Comparison of ENCODE assay signal across 8 cellular contexts in genomic region chr16:87780385-87780989, GRCh38. TPM values are rescaled to one million over a fixed set of nuclear protein-coding genes. Genes with fewer than 3 reads are reported as not detected.
DNase-seq lines count a peak whose midpoint lies in the region; ATAC-seq, FAIRE-seq and TF ChIP-seq lines count a peak whose summit lies in the region.

No MANE protein-coding gene starts in this region.

- H3K4me1 ChIP-seq in BLaER1 (peaks cover 92% of the 10 kb centered on the region), GM23248 (ENCODE audit: insufficient read depth) (peaks cover 28% of the 10 kb centered on the region), mesodermal cell (ENCODE audit: control insufficient read depth, insufficient read depth, low read length, poor library complexity, severe bottlenecking) (peaks cover 21% of the 10 kb centered on the region)

- H3K9me2 ChIP-seq in GM23248 (ENCODE audit: insufficient read depth), result no peaks in the 10 kb centered on the region

- H4K20me1 ChIP-seq in BLaER1, result no peaks in the 10 kb centered on the region
- no peaks in the 10 kb centered on the region for H4K20me1 ChIP-seq in GM23248 (ENCODE audit: insufficient read depth)

- H3K36me3 ChIP-seq in BLaER1 (no peaks in the 10 kb centered on the region), GM23248 (ENCODE audit: low read depth) (no peaks in the 10 kb centered on the region), mesodermal cell (ENCODE audit: control insufficient read depth, insufficient read depth, low read length) (no peaks in the 10 kb centered on the region)

- H3K27me3 ChIP-seq in BLaER1 (no peaks in the 10 kb centered on the region), GM23248 (replicated peaks; ENCODE audit: insufficient read depth) (no peaks in the 10 kb centered on the region)

- DNase-seq in GM23248 (peak; percentile 25), RCC 7860 (ENCODE audit: low spot score) (peak; percentile 64), glutamatergic neuron (no peak)

- ATAC-seq in GM21619 (IDR thresholded peaks at IDR 0.05; ENCODE audit: unreplicated experiment) (no peak), HG02798 (IDR thresholded peaks at IDR 0.05; ENCODE audit: poor library complexity, unreplicated experiment) (no peak)

- no peak for TF ChIP-seq CTCF in glutamatergic neuron (IDR thresholded peaks at IDR 0.05; ENCODE audit: partially characterized antibody, unreplicated experiment)

- FAIRE-seq in RCC 7860 (lab: Jason Lieb, UNC), result no peak

- H3K27me3 Mint-ChIP-seq in activated naive CD4-positive, alpha-beta T cell treated with anti-CD3 and anti-CD28 coated beads, Interleukin-2, amount 50 U/mL, for 24 hours, result no peaks in the 10 kb centered on the region
- H3K27me3 Mint-ChIP-seq in glutamatergic neuron (ENCODE audit: unreplicated experiment), result peaks cover 5% of the 10 kb centered on the region

- H3K4me1 Mint-ChIP-seq in activated naive CD4-positive, alpha-beta T cell treated with anti-CD3 and anti-CD28 coated beads, Interleukin-2, amount 50 U/mL, for 24 hours, result peaks cover 43% of the 10 kb centered on the region
- peaks cover 9% of the 10 kb centered on the region for H3K4me1 Mint-ChIP-seq in glutamatergic neuron (ENCODE audit: low read depth, unreplicated experiment)

- H3K9me3 Mint-ChIP-seq in activated naive CD4-positive, alpha-beta T cell treated with anti-CD3 and anti-CD28 coated beads, Interleukin-2, amount 50 U/mL, for 24 hours, result no peaks in the 10 kb centered on the region
- H3K9me3 Mint-ChIP-seq in glutamatergic neuron (ENCODE audit: unreplicated experiment), result peaks cover 7% of the 10 kb centered on the region

- H3K9ac ChIP-seq in BLaER1, result peak overlapping the region; percentile 94
- H3K9ac ChIP-seq in GM23248, result no peak overlapping the region

- peak overlapping the region; percentile 100 for H3K27ac ChIP-seq in BLaER1
- H3K27ac ChIP-seq in GM23248, result no peak overlapping the region
- peak overlapping the region; percentile 49 for H3K27ac ChIP-seq in mesodermal cell (ENCODE audit: low read depth, low read length, severe bottlenecking)

- WGBS in GM23248 (ENCODE audit: low coverage in 1 of 2, low lambda C conversion rate in 2 of 2, missing lambda C conversion rate in 2 of 2), 2 experiments, result 80 to 87% methylated on average over 9 to 10 of the region's 10 CpGs
- WGBS in mesodermal cell (ENCODE audit: insufficient coverage in 2 of 2), 2 experiments, result 90 to 91% methylated on average over 8 to 9 of the region's 10 CpGs

- no peaks in the 10 kb centered on the region for H3K9me3 ChIP-seq in BLaER1
- H3K9me3 ChIP-seq in GM23248 (ENCODE audit: low read depth), result no peaks in the 10 kb centered on the region
- no peaks in the 10 kb centered on the region for H3K9me3 ChIP-seq in mesodermal cell (ENCODE audit: control insufficient read depth, low read length)

- H3K4me2 ChIP-seq in BLaER1 (peak overlapping the region; percentile 97), GM23248 (ENCODE audit: unreplicated experiment) (no peak overlapping the region)

- peaks cover 8% of the 10 kb centered on the region; the same call in 1 of the 2 replicates for H3F3A ChIP-seq in GM23248 (ENCODE audit: insufficient read depth)

- H3K4me3 Mint-ChIP-seq in activated naive CD4-positive, alpha-beta T cell treated with anti-CD3 and anti-CD28 coated beads, Interleukin-2, amount 50 U/mL, for 24 hours, result peak overlapping the region; percentile 77
- no peak overlapping the region for H3K4me3 Mint-ChIP-seq in glutamatergic neuron (ENCODE audit: unreplicated experiment)

- peak overlapping the region; percentile 91 for H3K27ac Mint-ChIP-seq in activated naive CD4-positive, alpha-beta T cell treated with anti-CD3 and anti-CD28 coated beads, Interleukin-2, amount 50 U/mL, for 24 hours
- H3K27ac Mint-ChIP-seq in glutamatergic neuron (ENCODE audit: unreplicated experiment), result no peak overlapping the region

- peak overlapping the region; percentile 79 for H2AFZ ChIP-seq in GM23248

- no peaks in the 10 kb centered on the region for H3K79me2 ChIP-seq in GM23248 (ENCODE audit: insufficient read depth)

- in situ Hi-C loops in GM23248 (cut with MboI), result no loop called here

- peak overlapping the region; percentile 46 for H3K4me3 ChIP-seq in BLaER1
- H3K4me3 ChIP-seq in GM23248, result no peak overlapping the region
- H3K4me3 ChIP-seq in mesodermal cell (ENCODE audit: extremely low read depth, insufficient read depth, low read length, poor library complexity, severe bottlenecking), result no peak overlapping the region

- H3K36me3 Mint-ChIP-seq in activated naive CD4-positive, alpha-beta T cell treated with anti-CD3 and anti-CD28 coated beads, Interleukin-2, amount 50 U/mL, for 24 hours, result no peaks in the 10 kb centered on the region
- H3K36me3 Mint-ChIP-seq in glutamatergic neuron (ENCODE audit: unreplicated experiment), result no peaks in the 10 kb centered on the region

RNA-seq across cellular contexts. Expression of gene KLHDC4, which starts 14.7 kb away (rescaled TPM):
- 9.4 and 19.6 TPM in 2 replicates for total RNA-seq in GM23248 (2014; rRNA removed; shearing (Covaris generic))
- 8.8 and 12.3 TPM in 2 replicates for polyA plus RNA-seq in GM23248 (2016; fragmentation: Nextera tagmentation; extraction: Ambion mirVana)
- 15.7 TPM for polyA plus RNA-seq in mesodermal cell (2013, experiment 1 of 2)
- polyA plus RNA-seq in mesodermal cell (2013, experiment 2 of 2), result 18.2 TPM
- 65.4 TPM for total RNA-seq in glutamatergic neuron (ENCODE audit: unreplicated experiment)
